ENCODE assay signal across 15 cellular contexts in the genomic region with DNA sequence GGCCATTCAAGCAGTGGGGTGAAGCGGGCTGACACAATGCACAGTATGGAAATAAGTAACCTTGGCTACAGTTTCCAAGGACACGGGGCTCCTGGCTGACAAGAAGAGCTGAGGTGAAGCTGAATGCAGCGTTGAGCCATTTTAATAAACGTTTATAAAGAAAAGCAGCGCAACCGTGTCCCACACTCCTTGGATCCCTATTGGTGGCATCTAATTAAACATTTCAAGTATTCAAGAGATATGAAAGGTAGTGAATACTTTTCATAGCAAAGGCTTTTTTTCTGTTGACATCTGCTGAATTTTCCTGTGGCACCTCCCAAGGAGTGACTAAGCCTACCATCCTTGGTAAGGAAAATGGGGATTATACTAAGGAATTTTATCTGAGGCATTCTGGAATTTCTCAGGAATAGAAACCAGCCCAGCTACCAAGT. TPM values are rescaled to one million over a fixed set of nuclear protein-coding genes. Genes with fewer than 3 reads are reported as not detected.
DNase-seq lines count a peak whose midpoint lies in the region; ATAC-seq, FAIRE-seq and TF ChIP-seq lines count a peak whose summit lies in the region.
"Had no signal": no experiment of that assay in that cellular context is flagged by ENCODE, and none has a peak within 500 bp of the region (broad histone marks: within the 10 kb centered on the region; RNA-seq: fewer than 3 reads in every experiment).

No MANE protein-coding gene starts in this region.

- TF ChIP-seq CTCF in CD4-positive, alpha-beta T cell (IDR thresholded peaks at IDR 0.05) = no peak
- TF ChIP-seq CTCF in IMR-90 (conservative IDR thresholded peaks at IDR 0.05; ENCODE audit: low read depth, low read length) = no peak
- TF ChIP-seq CTCF in astrocyte (IDR thresholded peaks at IDR 0.05; ENCODE audit: insufficient read depth, low read depth, low read length) = no peak
- TF ChIP-seq CTCF in stomach (IDR thresholded peaks at IDR 0.05) = no peak

- no peak overlapping the region for H3K4me2 ChIP-seq in IMR-90 (ENCODE audit: low read depth, low read length)
- H3K4me2 ChIP-seq in astrocyte (ENCODE audit: low read length) = peak overlapping the region; percentile 66

- H2BK20ac ChIP-seq in IMR-90 (ENCODE audit: low read depth, low read length) = no peak overlapping the region; the same call in 1 of the 2 replicates

- in situ Hi-C loops in IMR-90 (cut with MboI; ENCODE audit: low sequenced_read_pairs) = no loop called here

- no peak overlapping the region for H3K23ac ChIP-seq in IMR-90 (ENCODE audit: low read depth, low read length)

- peaks cover 21 to 81% of the 10 kb centered on the region in 2 experiments for H3K79me1 ChIP-seq in IMR-90 (ENCODE audit: low read depth in 1 of 2, low read length in 2 of 2)

- no peak overlapping the region for H2AK9ac ChIP-seq in IMR-90 (replicated peaks; ENCODE audit: low read depth, low read length, poor library complexity)

- H3K27ac ChIP-seq in CD4-positive, alpha-beta T cell (ENCODE audit: low read depth, low read length) = no peak overlapping the region
- H3K27ac ChIP-seq in IMR-90 (ENCODE audit: insufficient read depth, low read length) (peak overlapping the region; percentile 17; the same call in 1 of the 2 replicates), astrocyte (ENCODE audit: low read depth, low read length) (peak overlapping the region; percentile 52), mesodermal cell (ENCODE audit: low read depth, low read length, severe bottlenecking) (peak overlapping the region; percentile 71), stomach (no peak overlapping the region)
- H3K27ac ChIP-seq: prostate gland, upper lobe of right lung had no signal

- H3K4ac ChIP-seq in IMR-90 (ENCODE audit: low read depth, low read length) = peak overlapping the region; percentile 14; the same call in 1 of the 2 replicates

- H3K27me3 ChIP-seq in CD4-positive, alpha-beta T cell (ENCODE audit: control insufficient read depth, insufficient read depth, low read length) = no peaks in the 10 kb centered on the region
- H3K27me3 ChIP-seq in IMR-90 (ENCODE audit: control insufficient read depth, insufficient read depth, low read length) = no peaks in the 10 kb centered on the region
- H3K27me3 ChIP-seq in astrocyte (ENCODE audit: insufficient read depth, low read length) = no peaks in the 10 kb centered on the region
- H3K27me3 ChIP-seq in stomach = no peaks in the 10 kb centered on the region
- H3K27me3 ChIP-seq: upper lobe of right lung had no signal

- ATAC-seq in CD4-positive, alpha-beta T cell (ENCODE audit: poor library complexity) = no peak
- ATAC-seq in IMR-90 (ENCODE audit: low read depth) (peak; percentile 57), GM21381 (IDR thresholded peaks at IDR 0.05; ENCODE audit: unreplicated experiment) (no peak)
- ATAC-seq: activated CD4-positive, CD25-positive, alpha-beta regulatory T cell treated with anti-CD3 and anti-CD28 coated beads, Interleukin-2, amount 50 U/mL, for 24 hours; upper lobe of right lung had no signal

- TF ChIP-seq EP300 in stomach (IDR thresholded peaks at IDR 0.05) = no peak

- H2BK120ac ChIP-seq in IMR-90 (ENCODE audit: low read depth, low read length) = no peak overlapping the region

- DNase-seq in CD4-positive, alpha-beta T cell = no peak
- DNase-seq in IMR-90 (peak; percentile 50), astrocyte (ENCODE audit: low read depth) (peak; percentile 75), stomach (no peak), NCI-H2029 (lab: John Stamatoyannopoulos, UW) (no peak), GM19240 (ENCODE audit: insufficient read length, low spot score) (no peak)
- DNase-seq: DND-41; NCI-H2171; stimulated activated CD8-positive, alpha-beta memory T cell treated with anti-CD3 and anti-CD28 coated beads, Interleukin-4, amount 100 ng/mL, for 48 hours; upper lobe of right lung had no signal

- 0 out of 2 replicates have a peak overlapping the region, but pooled peaks have one; percentile 14 for H3K14ac ChIP-seq in IMR-90 (replicated peaks; ENCODE audit: low read depth, low read length)

- peak overlapping the region in 1 of 2 experiments; percentile 27; a peak in 2 of 4 replicates for H4K8ac ChIP-seq in IMR-90 (ENCODE audit: low read depth in 2 of 2, low read length in 2 of 2)

- no peak overlapping the region for H2AK5ac ChIP-seq in IMR-90 (ENCODE audit: low read depth, low read length)

- POLR2A ChIA-PET in CD4-positive, alpha-beta T cell (lab: Charles Lee) = no interaction called here
- POLR2A ChIA-PET in IMR-90 (lab: Charles Lee; ENCODE audit: unreplicated experiment) = no interaction called here

- peaks cover 28% of the 10 kb centered on the region for H3K79me2 ChIP-seq in astrocyte (ENCODE audit: insufficient read depth, low read length)

- no TSS peak for BruUV-seq in IMR-90 (replicated peaks; lab: Mats Ljungman, UMichigan)

- H3K9ac ChIP-seq in IMR-90 (ENCODE audit: low read depth, low read length) = no peak overlapping the region
- peak overlapping the region; percentile 40 for H3K9ac ChIP-seq in astrocyte (ENCODE audit: low read length)

- dilution Hi-C loops in IMR-90 (cut with HindIII; ENCODE audit: low sequenced_read_pairs, unreplicated experiment) = no loop called here

- H3K4me1 ChIP-seq in IMR-90 (ENCODE audit: control insufficient read depth, insufficient read depth, low read length) (peaks cover 20% of the 10 kb centered on the region), astrocyte (ENCODE audit: insufficient read depth, low read length) (peaks cover 26% of the 10 kb centered on the region), mesodermal cell (ENCODE audit: control insufficient read depth, insufficient read depth, low read length, poor library complexity, severe bottlenecking) (peaks cover 42% of the 10 kb centered on the region), stomach (no peaks in the 10 kb centered on the region)
- H3K4me1 ChIP-seq: prostate gland, upper lobe of right lung had no signal

- H4K20me1 ChIP-seq in IMR-90 (ENCODE audit: insufficient read depth, low read length) (peaks cover 48% of the 10 kb centered on the region), astrocyte (ENCODE audit: insufficient read depth, low read length) (peaks cover 40% of the 10 kb centered on the region)

- CTCF ChIA-PET in CD4-positive, alpha-beta T cell (lab: Charles Lee) = no interaction called here
- CTCF ChIA-PET in IMR-90 (lab: Yijun Ruan, JAX) = interaction anchor here (0.6 to 1.1 kb wide), 3 partner anchors 65 to 143 kb away, joined by 3 to 7 read pairs (median 3); no protein-coding TSS in a partner anchor

- intact Hi-C loops in CD4-positive, alpha-beta T cell (cut with DNase I, micrococcal nuclease) = no loop called here
- intact Hi-C loops in IMR-90 (cut with micrococcal nuclease) = no loop called here
- intact Hi-C loops in stomach (cut with DNase I; ENCODE audit: low total_unique reads) = no loop called here

- TF ChIP-seq POLR2A in IMR-90 (IDR thresholded peaks at IDR 0.05; ENCODE audit: low read depth, low read length) = no peak
- no peak for TF ChIP-seq POLR2A in stomach (IDR thresholded peaks at IDR 0.05)

- H3K4me3 Mint-ChIP-seq in CD4-positive, alpha-beta T cell = no peak overlapping the region
- H3K4me3 Mint-ChIP-seq in astrocyte (ENCODE audit: unreplicated experiment) = no peak overlapping the region

- H2BK15ac ChIP-seq in IMR-90 (ENCODE audit: low read depth, low read length) = no peak overlapping the region

- H3K4me3 ChIP-seq in IMR-90 (ENCODE audit: insufficient read depth, low read depth, low read length) (no peak overlapping the region), astrocyte (ENCODE audit: insufficient read depth, low read depth, low read length) (no peak overlapping the region), mesodermal cell (ENCODE audit: extremely low read depth, insufficient read depth, low read length, poor library complexity, severe bottlenecking) (no peak overlapping the region), stomach (no peak overlapping the region)
- H3K4me3 ChIP-seq: prostate gland, upper lobe of right lung had no signal

- H3K56ac ChIP-seq in IMR-90 (ENCODE audit: extremely low read depth, insufficient read depth, low read length) = no peak overlapping the region

- no peak overlapping the region for H3K18ac ChIP-seq in IMR-90 (ENCODE audit: low read depth, low read length)

- no peak for TF ChIP-seq RAD21 in IMR-90 (IDR thresholded peaks at IDR 0.05; ENCODE audit: low read length)

- no peaks in the 10 kb centered on the region for H3K9me3 Mint-ChIP-seq in CD4-positive, alpha-beta T cell
- no peaks in the 10 kb centered on the region for H3K9me3 Mint-ChIP-seq in astrocyte (ENCODE audit: unreplicated experiment)

- no peaks in the 10 kb centered on the region for H3K9me3 ChIP-seq in CD4-positive, alpha-beta T cell (ENCODE audit: control insufficient read depth, low read length)
- H3K9me3 ChIP-seq in IMR-90 (ENCODE audit: control insufficient read depth, insufficient read depth, low read length) (no peaks in the 10 kb centered on the region), astrocyte (ENCODE audit: insufficient read depth, low read depth, low read length) (no peaks in the 10 kb centered on the region), mesodermal cell (ENCODE audit: control insufficient read depth, low read length) (no peaks in the 10 kb centered on the region), stomach (no peaks in the 10 kb centered on the region)
- H3K9me3 ChIP-seq: prostate gland, upper lobe of right lung had no signal

- H3K9me1 ChIP-seq in IMR-90 (ENCODE audit: insufficient read depth, low read length) = peaks cover 36% of the 10 kb centered on the region

- H4K5ac ChIP-seq in IMR-90 (ENCODE audit: low read depth, low read length) = no peak overlapping the region

- no peak for FAIRE-seq in astrocyte (lab: Jason Lieb, UNC)
- FAIRE-seq: GM12891 had no signal

- H3K36me3 Mint-ChIP-seq in CD4-positive, alpha-beta T cell (ENCODE audit: low read depth) = peaks cover 70% of the 10 kb centered on the region
- H3K36me3 Mint-ChIP-seq in astrocyte (ENCODE audit: low read depth, unreplicated experiment) = peaks cover 9% of the 10 kb centered on the region

- H3K27me3 Mint-ChIP-seq in CD4-positive, alpha-beta T cell = no peaks in the 10 kb centered on the region
- no peaks in the 10 kb centered on the region for H3K27me3 Mint-ChIP-seq in astrocyte (ENCODE audit: low read depth, unreplicated experiment)

- peak overlapping the region; percentile 14 for H3K27ac Mint-ChIP-seq in CD4-positive, alpha-beta T cell
- peak overlapping the region; percentile 80 for H3K27ac Mint-ChIP-seq in astrocyte (ENCODE audit: unreplicated experiment)

- H3K36me3 ChIP-seq in IMR-90 (ENCODE audit: control insufficient read depth, insufficient read depth, low read length) = peaks cover 43% of the 10 kb centered on the region
- peaks cover 36% of the 10 kb centered on the region for H3K36me3 ChIP-seq in astrocyte (ENCODE audit: insufficient read depth, low read length)
- peaks cover 62% of the 10 kb centered on the region for H3K36me3 ChIP-seq in mesodermal cell (ENCODE audit: control insufficient read depth, insufficient read depth, low read length)
- peaks cover 47 to 92% (median 89%) of the 10 kb centered on the region in 4 donors for H3K36me3 ChIP-seq in stomach
- H3K36me3 ChIP-seq: prostate gland had no signal

- no peaks in the 10 kb centered on the region for H3K4me1 Mint-ChIP-seq in CD4-positive, alpha-beta T cell (ENCODE audit: low read depth)
- H3K4me1 Mint-ChIP-seq in astrocyte (ENCODE audit: low read depth, unreplicated experiment) = peaks cover 17% of the 10 kb centered on the region

- H2AFZ ChIP-seq in IMR-90 (replicated peaks; ENCODE audit: low read length, poor library complexity) (no peak overlapping the region), astrocyte (ENCODE audit: low read depth, low read length) (no peak overlapping the region)

- peak overlapping the region; percentile 8; the same call in 1 of the 2 replicates for H4K91ac ChIP-seq in IMR-90 (ENCODE audit: insufficient read depth, low read depth, low read length)

- WGBS in IMR-90 (ENCODE audit: extremely low coverage in 2 of 2, insufficient read length in 1 of 2), 2 experiments = 75% methylated on average over 2 of the region's 6 CpGs; no CpG with 5 or more reads in 1 of the 2 experiments
- WGBS in mesodermal cell (ENCODE audit: insufficient coverage in 2 of 2), 2 experiments = 88 to 98% methylated on average over 3 of the region's 6 CpGs
- WGBS in stomach, 5 donors = 72 to 86% (median 80%) methylated on average over 6 of the region's 6 CpGs

- peak overlapping the region; percentile 11 for H2BK5ac ChIP-seq in IMR-90 (ENCODE audit: low read depth, low read length, poor library complexity, severe bottlenecking)

RNA-seq across cellular contexts. Expression of gene DUSP14, which starts 26.5 kb away (rescaled TPM):
- total RNA-seq in CD4-positive, alpha-beta T cell = 1 to 10 TPM; 4.4 to 4.9 TPM
- 97.5 and 102 TPM in 2 replicates for total RNA-seq in IMR-90 (2012; rRNA removed)
- polyA plus RNA-seq in IMR-90 (2012; rRNA removed) = 126 and 127 TPM in 2 replicates
- polyA plus RNA-seq in IMR-90 (2012; cell fraction: cytosol; rRNA removed) = 93.8 and 139 TPM in 2 replicates
- 88.2 and 107 TPM in 2 replicates for polyA plus RNA-seq in IMR-90 (2012; cell fraction: nucleus; rRNA removed; ENCODE audit: low replicate concordance)
- total RNA-seq in astrocyte = 64.3 and 69.1 TPM in 2 replicates
- polyA plus RNA-seq in mesodermal cell (2013, experiment 1 of 2) = 31.1 TPM
- 23.1 TPM for polyA plus RNA-seq in mesodermal cell (2013, experiment 2 of 2)
- 1 to 10 TPM in 3 of 5 donors, not detected in 2; 3.1 to 5.5 (median 4.8) TPM for total RNA-seq in stomach
- polyA plus RNA-seq in stomach = 1 to 10 TPM; 6.6 to 7.8 (median 6.9) TPM

Comparison
In these comparisons a context has a peak if more than half of its experiments do, and no peak if none do; other contexts are left out.
1. DNase-seq: peak in IMR-90 (single experiment) and astrocyte (single experiment); none in CD4-positive, alpha-beta T cell (0 of 10), stomach (single experiment), NCI-H2029 (single experiment) and GM19240 (single experiment).
2. H3K27ac ChIP-seq: peak in IMR-90 (single experiment), astrocyte (single experiment) and mesodermal cell (single experiment); none in CD4-positive, alpha-beta T cell (single experiment) and stomach (0 of 5).
3. RNA of gene DUSP14, which starts 26.5 kb away (total RNA-seq): 97.5 to 102 TPM in IMR-90 and 64.3 to 69.1 TPM in astrocyte; 4.4 to 4.9 TPM in CD4-positive, alpha-beta T cell and 3.1 to 5.5 TPM in stomach; every median in the first group is over 10 times any median in the second.